17 cellular contexts compared by ENCODE assay signal in genomic region chr5:174344335-174344734, GRCh38.
A peak's percentile ranks its signal among the peaks of the same experiment; 100 is the strongest.
DNase-seq lines count a peak whose midpoint lies in the region; ATAC-seq and TF ChIP-seq lines count a peak whose summit lies in the region.
"Had no signal": no experiment of that assay in that cellular context is flagged by ENCODE, and none has a peak within 500 bp of the region (broad histone marks: within the 10 kb centered on the region; RNA-seq: fewer than 3 reads in every experiment).

No MANE protein-coding gene starts in this region.

- no peak overlapping the region for H3K27ac ChIP-seq in GM23338 (ENCODE audit: low read depth)
- no peak overlapping the region for H3K27ac ChIP-seq in mesendoderm (ENCODE audit: low read depth, low read length)
- no peak overlapping the region for H3K27ac ChIP-seq in right atrium auricular region
- no peak overlapping the region for H3K27ac ChIP-seq in upper lobe of left lung

- H3K23ac ChIP-seq in mesendoderm (ENCODE audit: low read length), result no peak overlapping the region

- H3K27me3 ChIP-seq in GM23338 (ENCODE audit: insufficient read depth), result no peaks in the 10 kb centered on the region
- no peaks in the 10 kb centered on the region for H3K27me3 ChIP-seq in mesendoderm (ENCODE audit: insufficient read depth, low read length, poor library complexity)
- H3K27me3 ChIP-seq in right atrium auricular region, result no peaks in the 10 kb centered on the region
- no peaks in the 10 kb centered on the region for H3K27me3 ChIP-seq in upper lobe of left lung

- peaks cover 4% of the 10 kb centered on the region; the same call in 2 of the 3 replicates for H3K4me1 Mint-ChIP-seq in GM23338
- H3K4me1 Mint-ChIP-seq: CD4-positive, CD25-positive, alpha-beta regulatory T cell had no signal

- H3K27ac Mint-ChIP-seq in GM23338, result no peak overlapping the region

- H3K4me3 ChIP-seq in GM23338 (no peak overlapping the region), mesendoderm (ENCODE audit: low read length) (no peak overlapping the region), right atrium auricular region (no peak overlapping the region), upper lobe of left lung (no peak overlapping the region)

- peaks cover 5% of the 10 kb centered on the region for H3K27me3 Mint-ChIP-seq in GM23338 (ENCODE audit: insufficient read depth, low read depth, poor library complexity)

- TF ChIP-seq CTCF in GM23338 (conservative IDR thresholded peaks at IDR 0.05; ENCODE audit: low read depth in 2 of 2) (peak; percentile 16 to 40; a peak in 2 of 4 replicates), right atrium auricular region (IDR thresholded peaks at IDR 0.05) (no peak), upper lobe of left lung (IDR thresholded peaks at IDR 0.05) (no peak)

- H3F3A ChIP-seq in GM23338 (replicated peaks; ENCODE audit: low read depth), result no peaks in the 10 kb centered on the region

- H3K4me1 ChIP-seq in GM23338 (ENCODE audit: insufficient read depth) (no peaks in the 10 kb centered on the region), mesendoderm (ENCODE audit: control insufficient read depth, low read depth, low read length) (no peaks in the 10 kb centered on the region), right atrium auricular region (peaks cover 0 to 5% of the 10 kb centered on the region in 2 donors), upper lobe of left lung (no peaks in the 10 kb centered on the region)

- H3K9ac ChIP-seq in mesendoderm (ENCODE audit: low read length), result no peak overlapping the region

- H3K9me2 ChIP-seq in GM23338 (ENCODE audit: insufficient read depth), result 0 out of 2 replicates have a peak, but pooled peaks cover 1% of the 10 kb centered on the region

- H3K79me2 ChIP-seq in GM23338 (replicated peaks; ENCODE audit: insufficient read depth), result no peaks in the 10 kb centered on the region
- no peaks in the 10 kb centered on the region for H3K79me2 ChIP-seq in mesendoderm (ENCODE audit: control insufficient read depth, insufficient read depth, low read length)

- H2AK5ac ChIP-seq in mesendoderm (ENCODE audit: low read length), result no peak overlapping the region

- H2AFZ ChIP-seq in GM23338, result no peak overlapping the region

- peak; percentile 76 for ATAC-seq in GM23338
- ATAC-seq in upper lobe of left lung (ENCODE audit: low FRiP score in 2 of 2), result no peak

- no peaks in the 10 kb centered on the region for H4K20me1 ChIP-seq in GM23338 (replicated peaks; ENCODE audit: insufficient read depth)

- no peak overlapping the region for H3K56ac ChIP-seq in mesendoderm (ENCODE audit: low read length)

- H3K79me1 ChIP-seq in mesendoderm (ENCODE audit: low read length), result no peaks in the 10 kb centered on the region

- no peak overlapping the region for H3K4ac ChIP-seq in mesendoderm (ENCODE audit: low read depth, low read length)

- H3K36me3 ChIP-seq in GM23338 (ENCODE audit: insufficient read depth), result no peaks in the 10 kb centered on the region
- H3K36me3 ChIP-seq in mesendoderm (ENCODE audit: control insufficient read depth, insufficient read depth, low read length), result no peaks in the 10 kb centered on the region
- H3K36me3 ChIP-seq in right atrium auricular region, result no peaks in the 10 kb centered on the region
- no peaks in the 10 kb centered on the region for H3K36me3 ChIP-seq in upper lobe of left lung

- no peak overlapping the region for H3K4me3 Mint-ChIP-seq in GM23338
- H3K4me3 Mint-ChIP-seq: CD4-positive, CD25-positive, alpha-beta regulatory T cell had no signal

- no CpG with 5 or more reads among the region's 4 CpGs for WGBS in mesendoderm (ENCODE audit: extremely low coverage, insufficient coverage, low lambda C conversion rate)
- WGBS in upper lobe of left lung, 2 donors, result 76 to 80% methylated on average over 4 of the region's 4 CpGs

- H2BK15ac ChIP-seq in mesendoderm (replicated peaks; ENCODE audit: low read depth), result no peak overlapping the region

- TF ChIP-seq EP300 in upper lobe of left lung (IDR thresholded peaks at IDR 0.05), result no peak

- H2BK5ac ChIP-seq in mesendoderm (ENCODE audit: low read length), result no peak overlapping the region

- H3K18ac ChIP-seq in mesendoderm (ENCODE audit: low read length), result no peak overlapping the region

- H3K36me3 Mint-ChIP-seq in GM23338 (ENCODE audit: low read depth), result no peaks in the 10 kb centered on the region
- H3K36me3 Mint-ChIP-seq: CD4-positive, CD25-positive, alpha-beta regulatory T cell had no signal

- H2BK120ac ChIP-seq in mesendoderm (ENCODE audit: low read depth, low read length), result no peak overlapping the region

- H3K4me2 ChIP-seq in GM23338 (no peak overlapping the region), mesendoderm (ENCODE audit: low read length) (no peak overlapping the region)

- peak; percentile 44 for DNase-seq in GM23338 (ENCODE audit: low spot score)
- peak; percentile 36 for DNase-seq in NCI-H510A (lab: John Stamatoyannopoulos, UW)
- peak; percentile 55 for DNase-seq in cerebellum (ENCODE audit: low spot score)
- peak; percentile 52 for DNase-seq in mesendoderm
- DNase-seq in right atrium auricular region (ENCODE audit: low spot score), result no peak
- DNase-seq in germinal center (ENCODE audit: low spot score), result no peak
- DNase-seq in upper lobe of left lung, result no peak
- no peak for DNase-seq in T1000 (lab: John Stamatoyannopoulos, UW)
- DNase-seq: ACHN; CD4-positive, CD25-positive, alpha-beta regulatory T cell; DND-41; Karpas-422; MM.1S; NCI-H1105 treated with DMSO at 0.1 percent for 48 hours; NCI-H1930; NCI-H524; NK-92 treated with Interleukin-12 subunit alpha and Interleukin-12 subunit beta, amount 100 ng/mL, for 24 hours had no signal

- H4K5ac ChIP-seq in mesendoderm (ENCODE audit: low read length), result no peak overlapping the region

- no peak overlapping the region for H4K8ac ChIP-seq in mesendoderm (ENCODE audit: low read depth, low read length)

- peaks cover 3% of the 10 kb centered on the region; the same call in 1 of the 3 replicates for H3K9me3 Mint-ChIP-seq in GM23338

- TF ChIP-seq POLR2A in upper lobe of left lung (IDR thresholded peaks at IDR 0.05), result no peak

- H3K9me3 ChIP-seq in right atrium auricular region (peaks cover 0 to 5% of the 10 kb centered on the region in 2 donors), upper lobe of left lung (no peaks in the 10 kb centered on the region)

TF ChIP-seq in GM23338, 12 proteins besides CTCF, POLR2A, EP300 and RAD21 (continues in another document):
- TF ChIP-seq ETS1 (IDR thresholded peaks at IDR 0.05) (no peak), NANOG (IDR thresholded peaks at IDR 0.05; ENCODE audit: borderline replicate concordance) (no peak), CREB1 (CRISPR knock-in tag; IDR thresholded peaks at IDR 0.05; ENCODE audit: low read depth) (no peak), EZH2 (IDR thresholded peaks at IDR 0.05; ENCODE audit: low read depth, unreplicated experiment) (no peak), STAT1 (IDR thresholded peaks at IDR 0.05; ENCODE audit: unreplicated experiment) (no peak), JUNB (IDR thresholded peaks at IDR 0.05; ENCODE audit: unreplicated experiment) (no peak)

Comparison
In these comparisons a context has a peak if more than half of its experiments do, and no peak if none do; other contexts are left out.
1. DNase-seq: peak in GM23338 (single experiment), NCI-H510A (single experiment), cerebellum (single experiment) and mesendoderm (single experiment); none in right atrium auricular region (single experiment), germinal center (single experiment), upper lobe of left lung (0 of 2) and T1000 (single experiment).
2. CTCF ChIP-seq: peak in GM23338 (2 of 2); none in right atrium auricular region (0 of 2) and upper lobe of left lung (0 of 6).